In the genomic region with DNA sequence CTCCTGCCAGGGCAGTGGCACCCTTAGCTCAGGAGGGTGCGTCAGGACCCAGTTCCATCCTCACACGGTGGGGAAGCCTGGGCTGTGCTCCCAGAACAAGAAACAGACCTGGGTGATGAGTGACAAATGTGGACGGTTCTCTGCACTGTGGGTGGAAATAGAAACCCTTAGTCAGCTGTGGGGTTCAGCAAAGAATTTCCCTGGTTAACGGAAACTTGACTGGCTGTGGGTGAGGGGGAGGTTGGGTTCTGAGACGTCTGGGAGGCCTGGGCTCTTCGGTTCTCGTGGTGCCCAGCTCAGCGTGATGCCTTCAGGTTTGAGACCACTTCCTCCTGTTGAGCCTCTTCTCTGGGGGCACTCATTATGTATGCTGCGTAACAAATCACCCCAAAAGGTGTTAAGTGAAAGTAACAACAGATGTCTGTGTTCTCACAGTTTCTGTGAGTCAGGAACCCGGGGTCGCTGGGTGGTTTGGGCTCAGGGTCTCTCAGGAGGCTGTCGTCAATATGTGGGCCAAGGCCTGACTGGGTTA, we compare ENCODE assay signal across 8 cellular contexts. TPM values are rescaled to one million over a fixed set of nuclear protein-coding genes. Genes with fewer than 3 reads are reported as not detected.
A peak's percentile ranks its signal among the peaks of the same experiment; 100 is the strongest.
DNase-seq lines count a peak whose midpoint lies in the region; ATAC-seq lines count a peak whose summit lies in the region.

No MANE protein-coding gene starts in this region.

- peak; percentile 71 for DNase-seq in activated T-cell treated with anti-CD3 and anti-CD28 coated beads, Interleukin-2, amount 50 U/mL, for 1 hour
- DNase-seq in stimulated activated CD4-positive, alpha-beta T cell treated with anti-CD3 and anti-CD28 coated beads, Interleukin-12 subunit alpha, Interleukin-12 subunit beta, amount 100 ng/mL, for 4 hours: peak; percentile 73
- DNase-seq in NCI-H2227 treated with DMSO at 0.1 percent for 48 hours (lab: John Stamatoyannopoulos, UW) (no peak), NOMO-1 treated with dmso at 0.1 percent for 144 hours (lab: John Stamatoyannopoulos, UW; ENCODE audit: unreplicated experiment) (no peak), left lobe of liver (ENCODE audit: low spot score) (no peak), SHP77 treated with DMSO at 0.1 percent for 48 hours (lab: John Stamatoyannopoulos, UW) (no peak)

- ATAC-seq in GM19452 (IDR thresholded peaks at IDR 0.05; ENCODE audit: unreplicated experiment) (peak; percentile 64), HG03520 (IDR thresholded peaks at IDR 0.05; ENCODE audit: unreplicated experiment) (peak; percentile 39), left lobe of liver (no peak)

RNA-seq across cellular contexts. Expression of gene FAM83D, which starts 53.1 kb away (rescaled TPM):
- total RNA-seq in left lobe of liver: 2.9 TPM

Comparison
In these comparisons a context has a peak if more than half of its experiments do, and no peak if none do; other contexts are left out.
1. DNase-seq: peak in activated T-cell treated with anti-CD3 and anti-CD28 coated beads, Interleukin-2, amount 50 U/mL, for 1 hour (single experiment) and stimulated activated CD4-positive, alpha-beta T cell treated with anti-CD3 and anti-CD28 coated beads, Interleukin-12 subunit alpha, Interleukin-12 subunit beta, amount 100 ng/mL, for 4 hours (single experiment); none in NCI-H2227 treated with DMSO at 0.1 percent for 48 hours (single experiment), NOMO-1 treated with dmso at 0.1 percent for 144 hours (single experiment), left lobe of liver (single experiment) and SHP77 treated with DMSO at 0.1 percent for 48 hours (single experiment).